Comparison of ENCODE assay signal across 30 cellular contexts in genomic region chr20:5484346-5484745, GRCh38.
"Had no signal": no experiment of that assay in that cellular context is flagged by ENCODE, and none has a peak within 500 bp of the region (broad histone marks: within the 10 kb centered on the region; RNA-seq: fewer than 3 reads in every experiment).

No MANE protein-coding gene starts in this region.

- H3K27ac Mint-ChIP-seq: activated CD4-positive, alpha-beta T cell treated with anti-CD3 and anti-CD28 coated beads, Interleukin-2, amount 10 ng/mL, durations not matched to agents 24 days and 14 days; activated CD8-positive, alpha-beta T cell treated with anti-CD3 and anti-CD28 coated beads for 36 hours; activated naive CD8-positive, alpha-beta T cell treated with anti-CD3 and anti-CD28 coated beads for 36 hours had no signal

- H3K9me3 Mint-ChIP-seq: activated CD4-positive, alpha-beta T cell treated with anti-CD3 and anti-CD28 coated beads, Interleukin-2, amount 10 ng/mL, durations not matched to agents 24 days and 14 days; activated CD8-positive, alpha-beta T cell treated with anti-CD3 and anti-CD28 coated beads for 36 hours; activated naive CD8-positive, alpha-beta T cell treated with anti-CD3 and anti-CD28 coated beads for 36 hours; central memory CD8-positive, alpha-beta T cell had no signal

- H3K4me3 Mint-ChIP-seq: activated CD4-positive, alpha-beta T cell treated with anti-CD3 and anti-CD28 coated beads, Interleukin-2, amount 10 ng/mL, durations not matched to agents 24 days and 14 days; activated CD8-positive, alpha-beta T cell treated with anti-CD3 and anti-CD28 coated beads for 36 hours; activated naive CD8-positive, alpha-beta T cell treated with anti-CD3 and anti-CD28 coated beads for 36 hours; central memory CD8-positive, alpha-beta T cell had no signal

- H3K27me3 Mint-ChIP-seq: activated naive CD8-positive, alpha-beta T cell treated with anti-CD3 and anti-CD28 coated beads for 36 hours had no signal

- ATAC-seq: activated CD8-positive, alpha-beta T cell treated with anti-CD3 and anti-CD28 coated beads for 36 hours; PC-3; Right ventricle myocardium inferior had no signal

- H3K36me3 Mint-ChIP-seq: activated naive CD8-positive, alpha-beta T cell treated with anti-CD3 and anti-CD28 coated beads for 36 hours had no signal

- DNase-seq: activated CD4-positive, alpha-beta T cell treated with anti-CD3 and anti-CD28 coated beads, Interleukin-2, amount 10 ng/mL, durations not matched to agents 24 days and 14 days; activated CD4-positive, alpha-beta T cell treated with anti-CD3 and anti-CD28 coated beads, Interleukin-2, amount 50 U/mL, for 4 hours; activated CD8-positive, alpha-beta T cell treated with anti-CD3 and anti-CD28 coated beads for 36 hours; activated effector memory CD4-positive, alpha-beta T cell treated with Interleukin-2 at 50 U/mL for 16 hours; activated naive CD4-positive, alpha-beta T cell; activated naive CD4-positive, alpha-beta T cell treated with anti-CD3 and anti-CD28 coated beads, Interleukin-2, amount 50 U/mL, for 16 hours; activated naive CD8-positive, alpha-beta T cell treated with anti-CD3 and anti-CD28 coated beads for 36 hours; activated T-cell treated with anti-CD3 and anti-CD28 coated beads for 4 hours; activated T-cell treated with anti-CD3 and anti-CD28 coated beads, Interleukin-2, amount 50 U/mL, for 48 hours; amniotic stem cell; aorta; brain microvascular endothelial cell; Kasumi-1; KG1; MG63; MV-4-11; NCI-H1694; NCI-H1930; NCI-H2081 treated with DMSO at 0.1 percent for 48 hours; NCI-H226; NCI-H446 treated with DMSO at 0.1 percent for 48 hours; NCI-H69; NCI-H82; NK-92 treated with Interleukin-12 subunit alpha and Interleukin-12 subunit beta, amount 100 ng/mL, for 24 hours; PC-3; SJCRH30; T1000; WERI-Rb-1 had no signal
